Comparison of ENCODE assay signal across 8 cellular contexts in genomic region chr20:44747166-44748004, GRCh38. TPM values are rescaled to one million over a fixed set of nuclear protein-coding genes. Genes with fewer than 3 reads are reported as not detected.
A peak's percentile ranks its signal among the peaks of the same experiment; 100 is the strongest.
DNase-seq lines count a peak whose midpoint lies in the region; ATAC-seq and TF ChIP-seq lines count a peak whose summit lies in the region.

No MANE protein-coding gene starts in this region.

- H3K27me3 ChIP-seq in right cardiac atrium (ENCODE audit: control insufficient read depth, insufficient read depth) = no peaks in the 10 kb centered on the region

- H3K27ac ChIP-seq in right cardiac atrium (ENCODE audit: low read length) = no peak overlapping the region

- WGBS in right cardiac atrium = 10% methylated on average over 5 of the region's 5 CpGs

- TF ChIP-seq CTCF in GM10266 (IDR thresholded peaks at IDR 0.05; ENCODE audit: control insufficient read depth, insufficient read depth, low read depth, missing control alignments) = peak; percentile 73

- ATAC-seq in right cardiac atrium (peak; percentile 44 to 57), HG02588 (IDR thresholded peaks at IDR 0.05; ENCODE audit: unreplicated experiment) (no peak), HG02759 (IDR thresholded peaks at IDR 0.05; ENCODE audit: unreplicated experiment) (no peak)

- DNase-seq in GM10266 (ENCODE audit: extremely low spot score) (peak; percentile 87), NCI-H1417 (lab: John Stamatoyannopoulos, UW) (peak; percentile 78 to 99 (median 97)), SW480 (ENCODE audit: low spot score) (peak; percentile 92), amniotic epithelial cell (ENCODE audit: low read depth) (peak; percentile 74), right cardiac atrium (peak; percentile 74 to 91 (median 86)), retina (peak; percentile 80)

- no peak overlapping the region for H3K4me3 ChIP-seq in right cardiac atrium (ENCODE audit: low read length)

- intact Hi-C loops in right cardiac atrium (cut with DNase I) = loop anchor here (2.0 to 5.0 kb wide), 2 partner anchors 119 to 120 kb away; no protein-coding TSS in a partner anchor

- H3K9me3 ChIP-seq in right cardiac atrium (ENCODE audit: control insufficient read depth, low read length) = no peaks in the 10 kb centered on the region

- peaks cover 3% of the 10 kb centered on the region for H3K4me1 ChIP-seq in right cardiac atrium (ENCODE audit: control insufficient read depth, insufficient read depth, low read length)

RNA-seq across cellular contexts. Expression of gene KCNK15, which starts 1.7 kb away (rescaled TPM):
- 1 to 10 TPM in 3 of 4 donors, under 1 TPM in 1; 0.65 to 1.3 (median 1.1) TPM for total RNA-seq in right cardiac atrium
- polyA plus RNA-seq in right cardiac atrium = 0.70 TPM

RNA-seq across cellular contexts. Expression of gene CCN5, which starts 32.2 kb away (rescaled TPM):
- 100 to 1,000 TPM in 1 of 4 donors, 10 to 100 TPM in 3; 85.2 to 292 (median 98.2) TPM for total RNA-seq in right cardiac atrium
- polyA plus RNA-seq in right cardiac atrium = 102 TPM

Comparison
In these comparisons a context has a peak if more than half of its experiments do, and no peak if none do; other contexts are left out.
1. ATAC-seq: peak in right cardiac atrium (2 of 2); none in HG02588 (single experiment) and HG02759 (single experiment).
2. Peak in every context shown above with its lines, with median percentiles within 50 percentile points of each other: DNase-seq.